In genomic region chr5:27475063-27475462, GRCh38 we compare ENCODE assay signal across 34 cellular contexts.
DNase-seq lines count a peak whose midpoint lies in the region; ATAC-seq and TF ChIP-seq lines count a peak whose summit lies in the region.
"Had no signal": no experiment of that assay in that cellular context is flagged by ENCODE, and none has a peak within 500 bp of the region (broad histone marks: within the 10 kb centered on the region; RNA-seq: fewer than 3 reads in every experiment).

No MANE protein-coding gene starts in this region.

- H3K4me3 ChIP-seq in HUES6 (ENCODE audit: low read depth, low read length) (peak overlapping the region; percentile 91), ectodermal cell (ENCODE audit: insufficient read depth, low read depth, low read length) (peak overlapping the region; percentile 62), mesodermal cell (ENCODE audit: extremely low read depth, insufficient read depth, low read length, poor library complexity, severe bottlenecking) (peak overlapping the region; percentile 62)
- H3K4me3 ChIP-seq: left ventricle myocardium inferior, PC-9, spleen, testis, vagina had no signal

- peak overlapping the region; percentile 93; the same call in 1 of the 2 replicates for H3K9ac ChIP-seq in ES-I3 (ENCODE audit: low read depth, low read length)
- no peak overlapping the region for H3K9ac ChIP-seq in HUES6 (ENCODE audit: low read length)

- H3K36me3 ChIP-seq in ES-I3 (ENCODE audit: insufficient read depth, low read length) (peaks cover 34% of the 10 kb centered on the region), HUES6 (ENCODE audit: control insufficient read depth, insufficient read depth, low read length) (peaks cover 48% of the 10 kb centered on the region), ectodermal cell (ENCODE audit: control insufficient read depth, insufficient read depth, low read length) (peaks cover 33% of the 10 kb centered on the region), mesodermal cell (ENCODE audit: control insufficient read depth, insufficient read depth, low read length) (peaks cover 37% of the 10 kb centered on the region)
- H3K36me3 ChIP-seq: BE2C, left ventricle myocardium inferior, neutrophil, spleen, vagina had no signal

- no peak for ATAC-seq in HG03342 (IDR thresholded peaks at IDR 0.05; ENCODE audit: unreplicated experiment)
- ATAC-seq: activated CD8-positive, alpha-beta T cell treated with anti-CD3 and anti-CD28 coated beads for 36 hours; right cardiac atrium; Right ventricle myocardium inferior had no signal

- H3K27ac ChIP-seq in HUES6 (ENCODE audit: low read depth, low read length) (no peak overlapping the region), ectodermal cell (ENCODE audit: insufficient read depth, low read depth, low read length, poor library complexity, severe bottlenecking) (no peak overlapping the region), mesodermal cell (ENCODE audit: low read depth, low read length, severe bottlenecking) (no peak overlapping the region), RWPE1 (no peak overlapping the region)
- H3K27ac ChIP-seq: epithelial cell of prostate, left ventricle myocardium inferior, neutrophil, PC-9, spleen, testis, vagina had no signal

- DNase-seq in activated gamma-delta T cell (lab: John Stamatoyannopoulos, UW), result no peak
- DNase-seq in NCI-H2107 treated with DMSO at 0.1 percent for 48 hours (lab: John Stamatoyannopoulos, UW; ENCODE audit: unreplicated experiment), result no peak
- DNase-seq in RWPE1 (ENCODE audit: low spot score), result no peak
- DNase-seq: activated CD8-positive, alpha-beta memory T cell treated with anti-CD3 and anti-CD28 coated beads, Interleukin-2, amount 50 U/mL, for 48 hours; activated CD8-positive, alpha-beta T cell treated with anti-CD3 and anti-CD28 coated beads for 36 hours; activated naive CD4-positive, alpha-beta T cell treated with anti-CD3 and anti-CD28 coated beads, Interleukin-2, amount 50 U/mL, for 16 hours; amygdala; BE2C; CD8-positive, alpha-beta memory T cell; effector CD4-positive, alpha-beta T cell; hypothalamus; islet precursor cell; KG1; left ventricle myocardium inferior; NCI-H1092 treated with DMSO at 0.1 percent for 48 hours; NCI-H187; NCI-H2171; NK-92 treated with Interleukin-12 subunit alpha and Interleukin-12 subunit beta, amount 100 ng/mL, for 24 hours; PC-9; posterior cingulate gyrus; right cardiac atrium; spleen; stimulated activated CD4-positive, alpha-beta T cell treated with anti-CD3 and anti-CD28 coated beads, Interleukin-2, amount 100 ng/mL, for 24 hours; stimulated activated CD8-positive, alpha-beta memory T cell treated with anti-CD3 and anti-CD28 coated beads, Interleukin-4, amount 100 ng/mL, for 48 hours; testis had no signal

- H3K27me3 ChIP-seq in HUES6 (ENCODE audit: control insufficient read depth, insufficient read depth, low read length), result no peaks in the 10 kb centered on the region
- H3K27me3 ChIP-seq in ectodermal cell (ENCODE audit: control insufficient read depth, insufficient read depth, low read length, poor library complexity, severe bottlenecking), result no peaks in the 10 kb centered on the region
- H3K27me3 ChIP-seq: BE2C, neutrophil, spleen, testis, vagina had no signal

- CTCF ChIA-PET in RWPE1 (lab: Yijun Ruan, JAX), result no interaction called here

- TF ChIP-seq CTCF in RWPE1 (conservative IDR thresholded peaks at IDR 0.05; ENCODE audit: low read depth), result no peak

- peaks cover 9% of the 10 kb centered on the region; the same call in 1 of the 2 replicates for H3K9me3 ChIP-seq in ES-I3 (ENCODE audit: control insufficient read depth, insufficient read depth, low read length)
- peaks cover 17% of the 10 kb centered on the region for H3K9me3 ChIP-seq in HUES6 (ENCODE audit: control insufficient read depth, insufficient read depth, low read depth, low read length)
- H3K9me3 ChIP-seq in ectodermal cell (ENCODE audit: control insufficient read depth, low read length), result peaks cover 2% of the 10 kb centered on the region
- peaks cover 15% of the 10 kb centered on the region for H3K9me3 ChIP-seq in mesodermal cell (ENCODE audit: control insufficient read depth, low read length)
- H3K9me3 ChIP-seq: neutrophil, testis, vagina had no signal

- POLR2A ChIA-PET in RWPE1 (lab: Yijun Ruan, JAX; ENCODE audit: low non-redundant PET), result no interaction called here

- WGBS in ectodermal cell, 2 experiments, result 90 to 93% methylated on average over 1 of the region's 1 CpG
- WGBS in mesodermal cell (ENCODE audit: insufficient coverage in 2 of 2), 2 experiments, result 67 to 100% methylated on average over 1 of the region's 1 CpG

- H3K4me1 ChIP-seq in ES-I3 (ENCODE audit: insufficient read depth, low read length) (0 out of 2 replicates have a peak, but pooled peaks cover 6% of the 10 kb centered on the region), HUES6 (ENCODE audit: control insufficient read depth, insufficient read depth, low read length) (peaks cover 11% of the 10 kb centered on the region; the same call in 1 of the 2 replicates), ectodermal cell (ENCODE audit: control insufficient read depth, insufficient read depth, low read length) (no peaks in the 10 kb centered on the region), mesodermal cell (ENCODE audit: control insufficient read depth, insufficient read depth, low read length, poor library complexity, severe bottlenecking) (peaks cover 5% of the 10 kb centered on the region)
- H3K4me1 ChIP-seq: left ventricle myocardium inferior, spleen, testis, vagina had no signal
